Comparison of ENCODE assay signal across 15 cellular contexts in genomic region chr2:16709769-16710168, GRCh38.
"Had no signal": no experiment of that assay in that cellular context is flagged by ENCODE, and none has a peak within 500 bp of the region (broad histone marks: within the 10 kb centered on the region; RNA-seq: fewer than 3 reads in every experiment).

No MANE protein-coding gene starts in this region.

- ATAC-seq: activated naive CD8-positive, alpha-beta T cell treated with anti-CD3 and anti-CD28 coated beads, Interleukin-2, amount 50 U/mL, for 24 hours; esophagus mucosa; natural killer cell treated with Interleukin-12 subunit alpha and Interleukin-12 subunit beta and Interleukin-15 and Interleukin-18, amount 100 ng/mL, for 72 hours had no signal

- DNase-seq: activated CD4-positive, alpha-beta memory T cell treated with anti-CD3 and anti-CD28 coated beads, Interleukin-2, amount 10 ng/mL, durations not matched to agents 7 days and 5 days; activated CD8-positive, alpha-beta memory T cell treated with anti-CD3 and anti-CD28 coated beads, Interleukin-2, amount 50 U/mL, for 4 hours; activated naive CD4-positive, alpha-beta T cell; activated naive CD8-positive, alpha-beta T cell treated with anti-CD3 and anti-CD28 coated beads, Interleukin-2, amount 50 U/mL, for 24 hours; hypothalamus; occipital lobe; sigmoid colon; stimulated activated naive CD4-positive, alpha-beta T cell treated with Interleukin-2 at 50 U/mL for 16 hours; T1000; trophoblast cell had no signal

- H3K36me3 ChIP-seq: ascending aorta, sigmoid colon had no signal

- H3K36me3 Mint-ChIP-seq: natural killer cell treated with Interleukin-12 subunit alpha and Interleukin-12 subunit beta and Interleukin-15 and Interleukin-18, amount 100 ng/mL, for 72 hours had no signal

- H3K27ac ChIP-seq: ascending aorta, psoas muscle, sigmoid colon, VCaP had no signal

- H3K4me1 ChIP-seq: ascending aorta, psoas muscle, sigmoid colon had no signal

- H3K9me3 Mint-ChIP-seq: activated CD4-positive, alpha-beta memory T cell treated with anti-CD3 and anti-CD28 coated beads, Interleukin-2, amount 10 ng/mL, durations not matched to agents 7 days and 5 days; activated naive CD8-positive, alpha-beta T cell treated with anti-CD3 and anti-CD28 coated beads, Interleukin-2, amount 50 U/mL, for 24 hours; natural killer cell treated with Interleukin-12 subunit alpha and Interleukin-12 subunit beta and Interleukin-15 and Interleukin-18, amount 100 ng/mL, for 72 hours had no signal

- H3K4me1 Mint-ChIP-seq: activated CD4-positive, alpha-beta memory T cell treated with anti-CD3 and anti-CD28 coated beads, Interleukin-2, amount 10 ng/mL, durations not matched to agents 7 days and 5 days had no signal

- H3K4me3 ChIP-seq: ascending aorta, psoas muscle, sigmoid colon had no signal

- H3K9me3 ChIP-seq: ascending aorta, psoas muscle, sigmoid colon had no signal

- H3K4me3 Mint-ChIP-seq: activated CD4-positive, alpha-beta memory T cell treated with anti-CD3 and anti-CD28 coated beads, Interleukin-2, amount 10 ng/mL, durations not matched to agents 7 days and 5 days; activated naive CD8-positive, alpha-beta T cell treated with anti-CD3 and anti-CD28 coated beads, Interleukin-2, amount 50 U/mL, for 24 hours; natural killer cell treated with Interleukin-12 subunit alpha and Interleukin-12 subunit beta and Interleukin-15 and Interleukin-18, amount 100 ng/mL, for 72 hours had no signal

- H3K27me3 ChIP-seq: ascending aorta, sigmoid colon had no signal

- H3K27ac Mint-ChIP-seq: activated CD4-positive, alpha-beta memory T cell treated with anti-CD3 and anti-CD28 coated beads, Interleukin-2, amount 10 ng/mL, durations not matched to agents 7 days and 5 days; activated naive CD8-positive, alpha-beta T cell treated with anti-CD3 and anti-CD28 coated beads, Interleukin-2, amount 50 U/mL, for 24 hours; natural killer cell treated with Interleukin-12 subunit alpha and Interleukin-12 subunit beta and Interleukin-15 and Interleukin-18, amount 100 ng/mL, for 72 hours had no signal
